In genomic region chr4:128661529-128661928, GRCh38 we compare ENCODE assay signal across 20 cellular contexts.
DNase-seq lines count a peak whose midpoint lies in the region; ATAC-seq, FAIRE-seq and TF ChIP-seq lines count a peak whose summit lies in the region.
"Had no signal": no experiment of that assay in that cellular context is flagged by ENCODE, and none has a peak within 500 bp of the region (broad histone marks: within the 10 kb centered on the region; RNA-seq: fewer than 3 reads in every experiment).

No MANE protein-coding gene starts in this region.

- peaks cover 13% of the 10 kb centered on the region for H3K4me1 Mint-ChIP-seq in MCF 10A (ENCODE audit: insufficient read depth, unreplicated experiment)
- no peaks in the 10 kb centered on the region for H3K4me1 Mint-ChIP-seq in activated T-helper 1 cell treated with anti-CD3 and anti-CD28 coated beads, Interleukin-12 subunit alpha, Interleukin-12 subunit beta, Interleukin-2, Interleukin-4 antibody, amounts not matched to agents 30 ng/mL and 10 ng/mL and 1 ng/mL, durations not matched to agents 14 hours and 24 hours and 36 hours (ENCODE audit: low read depth)

- BruUV-seq in MCF 10A (replicated peaks; lab: Mats Ljungman, UMichigan), result no TSS peak

- H3K27ac Mint-ChIP-seq in MCF 10A (ENCODE audit: low read depth, unreplicated experiment), result no peak overlapping the region
- no peak overlapping the region for H3K27ac Mint-ChIP-seq in activated T-helper 1 cell treated with anti-CD3 and anti-CD28 coated beads, Interleukin-12 subunit alpha, Interleukin-12 subunit beta, Interleukin-2, Interleukin-4 antibody, amounts not matched to agents 30 ng/mL and 10 ng/mL and 1 ng/mL, durations not matched to agents 14 hours and 24 hours and 36 hours
- H3K27ac Mint-ChIP-seq: dendritic cell treated with granulocyte-macrophage colony-stimulating factor and Interleukin-4, amounts not matched to agents 40 ng/mL and 50 ng/mL, for 4 days; immature natural killer cell had no signal

- H3K36me3 ChIP-seq in breast epithelium (no peaks in the 10 kb centered on the region), gastroesophageal sphincter (no peaks in the 10 kb centered on the region), pancreas (no peaks in the 10 kb centered on the region), upper lobe of right lung (no peaks in the 10 kb centered on the region), ovary (no peaks in the 10 kb centered on the region)
- H3K36me3 ChIP-seq: BLaER1 treated with 17β-estradiol and CSF1 and Interleukin-3, amounts not matched to agents 10 nM and 100 nM; SJSA1 had no signal

- no peaks in the 10 kb centered on the region for H3K27me3 ChIP-seq in breast epithelium
- H3K27me3 ChIP-seq in gastroesophageal sphincter, result no peaks in the 10 kb centered on the region
- no peaks in the 10 kb centered on the region for H3K27me3 ChIP-seq in pancreas
- no peaks in the 10 kb centered on the region for H3K27me3 ChIP-seq in upper lobe of right lung
- no peaks in the 10 kb centered on the region for H3K27me3 ChIP-seq in ovary
- H3K27me3 ChIP-seq: BLaER1 treated with 17β-estradiol and CSF1 and Interleukin-3, amounts not matched to agents 10 nM and 100 nM; SJSA1 had no signal

- peak overlapping the region in 1 of 3 donors; percentile 30 for H3K4me3 ChIP-seq in breast epithelium
- no peak overlapping the region for H3K4me3 ChIP-seq in gastroesophageal sphincter
- H3K4me3 ChIP-seq in pancreas, result no peak overlapping the region
- H3K4me3 ChIP-seq in upper lobe of right lung, result no peak overlapping the region
- no peak overlapping the region for H3K4me3 ChIP-seq in ovary
- H3K4me3 ChIP-seq: BLaER1 treated with 17β-estradiol and CSF1 and Interleukin-3, amounts not matched to agents 10 nM and 100 nM; SJSA1 had no signal

- H3K27ac ChIP-seq in breast epithelium (peak overlapping the region; percentile 88 to 92), gastroesophageal sphincter (peak overlapping the region; percentile 83 to 100 (median 88)), pancreas (peak overlapping the region; percentile 4 to 58 (median 31)), upper lobe of right lung (peak overlapping the region; percentile 51), ovary (no peak overlapping the region)
- H3K27ac ChIP-seq: BLaER1 treated with 17β-estradiol and CSF1 and Interleukin-3, amounts not matched to agents 10 nM and 100 nM; epithelial cell of prostate; SJSA1 had no signal

- TF ChIP-seq CTCF in breast epithelium (IDR thresholded peaks at IDR 0.05), result no peak
- no peak for TF ChIP-seq CTCF in MCF 10A (IDR thresholded peaks at IDR 0.05; ENCODE audit: unreplicated experiment)
- no peak for TF ChIP-seq CTCF in gastroesophageal sphincter (IDR thresholded peaks at IDR 0.05)
- no peak for TF ChIP-seq CTCF in pancreas (IDR thresholded peaks at IDR 0.05)
- no peak for TF ChIP-seq CTCF in upper lobe of right lung (IDR thresholded peaks at IDR 0.05)
- TF ChIP-seq CTCF in ovary (IDR thresholded peaks at IDR 0.05), result no peak

- 87 to 91% methylated on average over 4 to 6 of the region's 6 CpGs for WGBS in gastroesophageal sphincter (ENCODE audit: low coverage in 1 of 2), 2 donors
- WGBS in pancreas, 2 donors, result 59 to 71% methylated on average over 6 of the region's 6 CpGs
- WGBS in ovary, 3 donors, result 79 to 88% (median 81%) methylated on average over 6 of the region's 6 CpGs

- CTCF ChIA-PET in MCF 10A (lab: Yijun Ruan, JAX), result no interaction called here

- no peaks in the 10 kb centered on the region for H3K9me3 ChIP-seq in breast epithelium
- no peaks in the 10 kb centered on the region for H3K9me3 ChIP-seq in gastroesophageal sphincter
- no peaks in the 10 kb centered on the region for H3K9me3 ChIP-seq in pancreas
- no peaks in the 10 kb centered on the region for H3K9me3 ChIP-seq in upper lobe of right lung
- H3K9me3 ChIP-seq in ovary, result no peaks in the 10 kb centered on the region
- H3K9me3 ChIP-seq: SJSA1 had no signal

- H3K9me3 Mint-ChIP-seq in MCF 10A (ENCODE audit: unreplicated experiment), result no peaks in the 10 kb centered on the region
- H3K9me3 Mint-ChIP-seq in activated T-helper 1 cell treated with anti-CD3 and anti-CD28 coated beads, Interleukin-12 subunit alpha, Interleukin-12 subunit beta, Interleukin-2, Interleukin-4 antibody, amounts not matched to agents 30 ng/mL and 10 ng/mL and 1 ng/mL, durations not matched to agents 14 hours and 24 hours and 36 hours, result no peaks in the 10 kb centered on the region
- H3K9me3 Mint-ChIP-seq: dendritic cell treated with granulocyte-macrophage colony-stimulating factor and Interleukin-4, amounts not matched to agents 40 ng/mL and 50 ng/mL, for 4 days; immature natural killer cell had no signal

- no peak for FAIRE-seq in pancreas (lab: Jason Lieb, UNC)

- H3K4me1 ChIP-seq in breast epithelium (peaks cover 0 to 4% of the 10 kb centered on the region in 2 donors), gastroesophageal sphincter (peaks cover 22 to 54% (median 24%) of the 10 kb centered on the region in 3 donors), pancreas (peaks cover 6 to 14% (median 9%) of the 10 kb centered on the region in 3 donors), upper lobe of right lung (peaks cover 3% of the 10 kb centered on the region), ovary (ENCODE audit: insufficient read depth) (peaks cover 17% of the 10 kb centered on the region)
- H3K4me1 ChIP-seq: SJSA1 had no signal

- H3K4me3 Mint-ChIP-seq in MCF 10A (ENCODE audit: unreplicated experiment), result no peak overlapping the region
- H3K4me3 Mint-ChIP-seq in activated T-helper 1 cell treated with anti-CD3 and anti-CD28 coated beads, Interleukin-12 subunit alpha, Interleukin-12 subunit beta, Interleukin-2, Interleukin-4 antibody, amounts not matched to agents 30 ng/mL and 10 ng/mL and 1 ng/mL, durations not matched to agents 14 hours and 24 hours and 36 hours, result no peak overlapping the region
- H3K4me3 Mint-ChIP-seq: dendritic cell treated with granulocyte-macrophage colony-stimulating factor and Interleukin-4, amounts not matched to agents 40 ng/mL and 50 ng/mL, for 4 days; immature natural killer cell had no signal

- no peaks in the 10 kb centered on the region for H3K27me3 Mint-ChIP-seq in MCF 10A (ENCODE audit: insufficient read depth, unreplicated experiment)
- H3K27me3 Mint-ChIP-seq in activated T-helper 1 cell treated with anti-CD3 and anti-CD28 coated beads, Interleukin-12 subunit alpha, Interleukin-12 subunit beta, Interleukin-2, Interleukin-4 antibody, amounts not matched to agents 30 ng/mL and 10 ng/mL and 1 ng/mL, durations not matched to agents 14 hours and 24 hours and 36 hours (ENCODE audit: insufficient read depth), result no peaks in the 10 kb centered on the region
- H3K27me3 Mint-ChIP-seq: dendritic cell treated with granulocyte-macrophage colony-stimulating factor and Interleukin-4, amounts not matched to agents 40 ng/mL and 50 ng/mL, for 4 days had no signal

- no peak for TF ChIP-seq EP300 in gastroesophageal sphincter (IDR thresholded peaks at IDR 0.05)
- TF ChIP-seq EP300 in ovary (IDR thresholded peaks at IDR 0.05), result no peak

- DNase-seq in breast epithelium (ENCODE audit: low spot score in 2 of 2) (peak in 1 of 2 donors; percentile 38), MCF 10A (ENCODE audit: unreplicated experiment) (no peak), pancreas (no peak), upper lobe of right lung (no peak), ovary (no peak)
- DNase-seq in activated T-helper 1 cell treated with anti-CD3 and anti-CD28 coated beads, Interleukin-12 subunit alpha, Interleukin-12 subunit beta, Interleukin-2, Interleukin-4 antibody, amounts not matched to agents 30 ng/mL and 10 ng/mL and 1 ng/mL, durations not matched to agents 14 hours and 24 hours and 36 hours (ENCODE audit: low spot score), result no peak
- DNase-seq: 8988T; activated CD8-positive, alpha-beta memory T cell treated with anti-CD3 and anti-CD28 coated beads, Interleukin-2, amount 50 U/mL, for 4 hours; activated naive CD4-positive, alpha-beta T cell treated with Interleukin-2 at 50 U/mL for 16 hours; DMS153; immature natural killer cell; NCI-H2171 treated with DMSO at 0.1 percent for 48 hours; NCI-H748 treated with DMSO at 0.1 percent for 48 hours; stimulated activated CD4-positive, alpha-beta T cell treated with anti-CD3 and anti-CD28 coated beads, Interleukin-1b, Interleukin-23, amount 100 ng/mL, for 48 hours had no signal

- no peak for ATAC-seq in gastroesophageal sphincter
- ATAC-seq in pancreas, result peak in 3 of 4 donors; percentile 13 to 28 (median 15)
- ATAC-seq in upper lobe of right lung, result no peak
- ATAC-seq in HG02885 (IDR thresholded peaks at IDR 0.05; ENCODE audit: poor library complexity, unreplicated experiment), result no peak

- intact Hi-C loops in breast epithelium (cut with DNase I; ENCODE audit: low total_unique reads), result no loop called here
- intact Hi-C loops in MCF 10A (cut with micrococcal nuclease), result no loop called here
- intact Hi-C loops in pancreas (cut with DNase I), result no loop called here
- intact Hi-C loops in upper lobe of right lung (cut with DNase I), result no loop called here
- intact Hi-C loops in activated T-helper 1 cell treated with anti-CD3 and anti-CD28 coated beads, Interleukin-12 subunit alpha, Interleukin-12 subunit beta, Interleukin-2, Interleukin-4 antibody, amounts not matched to agents 30 ng/mL and 10 ng/mL and 1 ng/mL, durations not matched to agents 14 hours and 24 hours and 36 hours (cut with micrococcal nuclease), result no loop called here
- intact Hi-C loops in ovary (cut with DNase I), result loop anchor here in 2 of 4 donors (5.0 to 10.0 kb wide), 2 partner anchors 151 to 153 kb away; no protein-coding TSS in a partner anchor

- TF ChIP-seq POLR2A in breast epithelium (IDR thresholded peaks at IDR 0.05) (no peak), gastroesophageal sphincter (IDR thresholded peaks at IDR 0.05) (no peak), ovary (IDR thresholded peaks at IDR 0.05) (no peak)

- POLR2A ChIA-PET in MCF 10A (lab: Yijun Ruan, JAX), result interaction anchor here (0.9 kb wide), 1 partner anchor 109 kb away, joined by 3 read pairs; no protein-coding TSS in a partner anchor

- H3K36me3 Mint-ChIP-seq in MCF 10A (ENCODE audit: insufficient read depth, unreplicated experiment), result no peaks in the 10 kb centered on the region
- no peaks in the 10 kb centered on the region for H3K36me3 Mint-ChIP-seq in activated T-helper 1 cell treated with anti-CD3 and anti-CD28 coated beads, Interleukin-12 subunit alpha, Interleukin-12 subunit beta, Interleukin-2, Interleukin-4 antibody, amounts not matched to agents 30 ng/mL and 10 ng/mL and 1 ng/mL, durations not matched to agents 14 hours and 24 hours and 36 hours (ENCODE audit: low read depth)
- H3K36me3 Mint-ChIP-seq: immature natural killer cell had no signal

Comparison
In these comparisons a context has a peak if more than half of its experiments do, and no peak if none do; other contexts are left out.
1. H3K27ac ChIP-seq: peak in breast epithelium (2 of 2), gastroesophageal sphincter (4 of 4), pancreas (4 of 4) and upper lobe of right lung (single experiment); none in ovary (0 of 2).
2. ATAC-seq: peak in pancreas (3 of 4); none in gastroesophageal sphincter (single experiment), upper lobe of right lung (single experiment) and HG02885 (single experiment).